In genomic region chr19:44113138-44113783, GRCh38 we compare ENCODE assay signal across 8 cellular contexts. TPM values are rescaled to one million over a fixed set of nuclear protein-coding genes. Genes with fewer than 3 reads are reported as not detected.
A peak's percentile ranks its signal among the peaks of the same experiment; 100 is the strongest.
DNase-seq lines count a peak whose midpoint lies in the region; ATAC-seq and TF ChIP-seq lines count a peak whose summit lies in the region.

Gene ZNF225, plus strand, starts transcription at chr19:44113399. Its CDS starts 2,429 bp downstream, at chr19:44115828.

- peaks cover 14 to 22% (median 16%) of the 10 kb centered on the region in 4 donors for H3K4me1 ChIP-seq in upper lobe of left lung

- 0% methylated on average over 6 to 44 of the region's 44 CpGs for WGBS in upper lobe of left lung, 2 donors

- TF ChIP-seq CTCF in GM12875 (IDR thresholded peaks at IDR 0.05; ENCODE audit: borderline replicate concordance, insufficient read depth, low read depth, low read length) (no peak), upper lobe of left lung (IDR thresholded peaks at IDR 0.05) (peak in 2 of 6 experiments; percentile 32 to 37)

- peak within 1 kb of the TSS; percentile 69 for H3K4me3 ChIP-seq in GM12875 (ENCODE audit: low read depth, low read length)
- peak within 1 kb of the TSS; percentile 64 to 95 (median 71) for H3K4me3 ChIP-seq in upper lobe of left lung

- peak; percentile 92 to 99 (median 98) for DNase-seq in NCI-H1417 (lab: John Stamatoyannopoulos, UW)
- DNase-seq in T follicular helper cell (ENCODE audit: low read depth) = peak; percentile 63
- DNase-seq in amygdala (lab: John Stamatoyannopoulos, UW) = peak; percentile 68 to 99 (median 97)
- DNase-seq in left cardiac atrium = peak; percentile 95
- peak; percentile 96 to 99 (median 97) for DNase-seq in posterior cingulate gyrus
- peak; percentile 79 to 98 for DNase-seq in upper lobe of left lung

- ATAC-seq in HG02759 (IDR thresholded peaks at IDR 0.05; ENCODE audit: unreplicated experiment) (peak; percentile 94), left cardiac atrium (peak; percentile 99), upper lobe of left lung (ENCODE audit: low FRiP score in 2 of 2) (peak; percentile 98 to 99)

- intact Hi-C loops in left cardiac atrium (cut with DNase I) (loop anchor here in 1 of 2 donors (5.0 kb wide), 1 partner anchor 194 kb away; the partner anchor contains the start of gene ZNF235), posterior cingulate gyrus (cut with DNase I) (loop anchor here (1.0 to 5.0 kb wide), 7 partner anchors 19 to 192 kb away; partner anchors contain the start of genes ZNF224, ZNF230, ZNF235 and ZNF284)

- peaks cover 22 to 35% (median 33%) of the 10 kb centered on the region in 4 donors for H3K9me3 ChIP-seq in upper lobe of left lung

- peak in 2 of 4 donors; percentile 8 to 56 for TF ChIP-seq POLR2A in upper lobe of left lung (IDR thresholded peaks at IDR 0.05)

- peak within 1 kb of the TSS; percentile 61 to 81 (median 75) for H3K27ac ChIP-seq in upper lobe of left lung

- TF ChIP-seq EP300 in upper lobe of left lung (IDR thresholded peaks at IDR 0.05) = no peak

- H3K36me3 ChIP-seq in upper lobe of left lung = peaks cover 5 to 28% (median 11%) of the 10 kb centered on the region in 4 donors

- H3K27me3 ChIP-seq in upper lobe of left lung = no peaks in the 10 kb centered on the region

RNA-seq across cellular contexts. Expression of gene ZNF225, which starts in this region (rescaled TPM):
- total RNA-seq in left cardiac atrium (1 to 10 TPM; 3.2 to 3.3 TPM), upper lobe of left lung (10 to 100 TPM in 1 of 6 donors, 1 to 10 TPM in 5; 1.6 to 11.5 (median 4.5) TPM)

Comparison
In these comparisons a context has a peak if more than half of its experiments do, and no peak if none do; other contexts are left out.
1. Peak in every context shown above with its lines: DNase-seq, ATAC-seq, H3K4me3 ChIP-seq and H3K27ac ChIP-seq.